9 cellular contexts compared by ENCODE assay signal in the genomic region with DNA sequence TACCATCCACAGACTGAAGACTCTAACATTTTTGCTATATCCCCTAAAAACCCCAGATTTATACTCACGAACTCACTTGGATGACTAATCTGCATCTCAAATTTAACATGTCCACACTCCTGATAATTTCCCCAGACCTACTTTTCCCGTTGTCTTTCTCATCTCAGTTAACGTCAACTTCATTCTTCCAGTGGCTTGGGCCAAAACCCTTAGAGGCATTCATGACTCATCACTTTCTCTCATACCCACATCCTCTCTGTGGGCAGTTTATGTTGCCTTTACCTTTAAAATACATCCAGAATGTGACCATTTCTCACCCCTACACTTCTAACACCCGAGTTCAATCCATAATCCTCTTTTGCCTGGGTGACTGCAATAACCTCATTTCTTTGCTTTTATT.
DNase-seq lines count a peak whose midpoint lies in the region; ATAC-seq, FAIRE-seq and TF ChIP-seq lines count a peak whose summit lies in the region.
"Had no signal": no experiment of that assay in that cellular context is flagged by ENCODE, and none has a peak within 500 bp of the region (broad histone marks: within the 10 kb centered on the region; RNA-seq: fewer than 3 reads in every experiment).

No MANE protein-coding gene starts in this region.

- peak; percentile 62 for DNase-seq in RKO (ENCODE audit: low spot score)
- peak; percentile 21 for DNase-seq in hepatic stellate cell (ENCODE audit: low spot score)
- no peak for DNase-seq in activated naive CD4-positive, alpha-beta T cell treated with anti-CD3 and anti-CD28 coated beads, Interleukin-2, amount 50 U/mL, for 72 hours (ENCODE audit: low spot score in 2 of 2)
- DNase-seq in NCI-H510A (lab: John Stamatoyannopoulos, UW) = no peak
- no peak for DNase-seq in GM12892 (ENCODE audit: insufficient read length)
- no peak for DNase-seq in HuH-7 (ENCODE audit: low spot score)

- ATAC-seq in GM18511 (IDR thresholded peaks at IDR 0.05; ENCODE audit: unreplicated experiment) (peak; percentile 88), HG03045 (IDR thresholded peaks at IDR 0.05; ENCODE audit: unreplicated experiment) (peak; percentile 68)
- ATAC-seq in activated naive CD4-positive, alpha-beta T cell treated with anti-CD3 and anti-CD28 coated beads, Interleukin-2, amount 50 U/mL, for 72 hours = no peak

- no peak for FAIRE-seq in GM12892 (lab: Jason Lieb, UNC)

- peaks cover 15 to 16% of the 10 kb centered on the region in 2 donors for H3K9me3 Mint-ChIP-seq in activated naive CD4-positive, alpha-beta T cell treated with anti-CD3 and anti-CD28 coated beads, Interleukin-2, amount 50 U/mL, for 72 hours

- TF ChIP-seq POLR2A in GM12892 (IDR thresholded peaks at IDR 0.05; ENCODE audit: low read depth, low read length) = no peak

- H3K36me3 Mint-ChIP-seq in activated naive CD4-positive, alpha-beta T cell treated with anti-CD3 and anti-CD28 coated beads, Interleukin-2, amount 50 U/mL, for 72 hours = no peaks in the 10 kb centered on the region

- H3K27ac Mint-ChIP-seq in activated naive CD4-positive, alpha-beta T cell treated with anti-CD3 and anti-CD28 coated beads, Interleukin-2, amount 50 U/mL, for 72 hours = no peak overlapping the region
- H3K27ac Mint-ChIP-seq: dendritic cell treated with granulocyte-macrophage colony-stimulating factor and Interleukin-4, amounts not matched to agents 40 ng/mL and 50 ng/mL, for 4 days had no signal

Comparison
In these comparisons a context has a peak if more than half of its experiments do, and no peak if none do; other contexts are left out.
1. ATAC-seq: peak in GM18511 (single experiment) and HG03045 (single experiment); none in activated naive CD4-positive, alpha-beta T cell treated with anti-CD3 and anti-CD28 coated beads, Interleukin-2, amount 50 U/mL, for 72 hours (0 of 2).
2. DNase-seq: peak in RKO (single experiment) and hepatic stellate cell (single experiment); none in activated naive CD4-positive, alpha-beta T cell treated with anti-CD3 and anti-CD28 coated beads, Interleukin-2, amount 50 U/mL, for 72 hours (0 of 2), NCI-H510A (single experiment), GM12892 (single experiment) and HuH-7 (single experiment).